19 cellular contexts compared by ENCODE assay signal in the genomic region with DNA sequence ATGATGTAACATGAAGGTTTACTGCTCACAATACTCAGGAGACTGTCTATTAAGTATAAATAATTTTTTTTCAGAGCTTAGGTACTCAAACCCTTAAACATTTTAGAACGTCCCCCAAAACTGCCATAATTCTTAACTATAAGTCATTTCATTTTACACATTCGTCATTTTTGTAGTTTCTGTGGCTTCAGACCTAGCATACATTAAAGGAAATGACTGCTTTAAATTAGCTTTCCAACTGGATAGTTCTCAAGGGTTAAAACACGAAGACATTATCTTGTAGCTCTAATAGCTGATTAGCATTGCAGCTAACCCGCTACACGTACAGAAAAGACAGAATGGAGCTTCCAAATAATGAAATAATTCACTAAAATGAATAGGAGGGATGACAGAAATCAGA.
"Had no signal": no experiment of that assay in that cellular context is flagged by ENCODE, and none has a peak within 500 bp of the region (broad histone marks: within the 10 kb centered on the region; RNA-seq: fewer than 3 reads in every experiment).

No MANE protein-coding gene starts in this region.

- ATAC-seq: activated CD4-positive, CD25-positive, alpha-beta regulatory T cell treated with anti-CD3 and anti-CD28 coated beads, Interleukin-2, amount 50 U/mL, for 24 hours; heart right ventricle; left ventricle myocardium superior had no signal

- H3K9me3 Mint-ChIP-seq: dendritic cell treated with granulocyte-macrophage colony-stimulating factor and Interleukin-4, amounts not matched to agents 40 ng/mL and 50 ng/mL, for 4 days; immature natural killer cell had no signal

- H3K27me3 Mint-ChIP-seq: dendritic cell treated with granulocyte-macrophage colony-stimulating factor and Interleukin-4, amounts not matched to agents 40 ng/mL and 50 ng/mL, for 4 days; progenitor cell of endocrine pancreas had no signal

- H3K4me3 Mint-ChIP-seq: dendritic cell treated with granulocyte-macrophage colony-stimulating factor and Interleukin-4, amounts not matched to agents 40 ng/mL and 50 ng/mL, for 4 days; immature natural killer cell had no signal

- H3K27ac Mint-ChIP-seq: activated naive CD4-positive, alpha-beta T cell treated with anti-CD3 and anti-CD28 coated beads, Interleukin-2, amount 50 U/mL, for 72 hours; dendritic cell treated with granulocyte-macrophage colony-stimulating factor and Interleukin-4, amounts not matched to agents 40 ng/mL and 50 ng/mL, for 4 days; progenitor cell of endocrine pancreas had no signal

- DNase-seq: activated CD8-positive, alpha-beta memory T cell treated with anti-CD3 and anti-CD28 coated beads for 24 hours; activated CD8-positive, alpha-beta memory T cell treated with anti-CD3 and anti-CD28 coated beads, Interleukin-2, amount 50 U/mL, for 48 hours; activated gamma-delta T cell treated with Interleukin-2 at 50 U/mL for 16 hours; adrenal gland; cerebellar nuclear complex; effector CD8-positive, alpha-beta T cell; esophagus squamous epithelium; heart right ventricle; immature natural killer cell; kidney glomerular epithelial cell; left ventricle myocardium superior; stimulated activated naive CD4-positive, alpha-beta T cell; substantia nigra; transverse colon; uterus had no signal
